Comparison of ENCODE assay signal across 12 cellular contexts in genomic region chr4:39732728-39733127, GRCh38. TPM values are rescaled to one million over a fixed set of nuclear protein-coding genes. Genes with fewer than 3 reads are reported as not detected.
DNase-seq lines count a peak whose midpoint lies in the region; ATAC-seq and TF ChIP-seq lines count a peak whose summit lies in the region.
"Had no signal": no experiment of that assay in that cellular context is flagged by ENCODE, and none has a peak within 500 bp of the region (broad histone marks: within the 10 kb centered on the region; RNA-seq: fewer than 3 reads in every experiment).

No MANE protein-coding gene starts in this region.

- H3K27me3 ChIP-seq in GM23248 (replicated peaks; ENCODE audit: insufficient read depth) (no peaks in the 10 kb centered on the region), foreskin keratinocyte (no peaks in the 10 kb centered on the region), stomach (no peaks in the 10 kb centered on the region)

- no peak overlapping the region for H3K9ac ChIP-seq in GM23248

- H3K4me2 ChIP-seq in GM23248 (ENCODE audit: unreplicated experiment), result peak overlapping the region; percentile 41

- H3K36me3 ChIP-seq in GM23248 (ENCODE audit: low read depth) (no peaks in the 10 kb centered on the region; the same call in 1 of the 2 replicates), stomach (peaks cover 0 to 17% (median 6%) of the 10 kb centered on the region in 4 donors)

- H3K4me1 ChIP-seq in GM23248 (ENCODE audit: insufficient read depth) (peaks cover 32% of the 10 kb centered on the region), foreskin keratinocyte (peaks cover 11% of the 10 kb centered on the region), stomach (peaks cover under 1 to 37% (median 19%) of the 10 kb centered on the region in 4 donors)

- ATAC-seq in SK-N-SH treated with all-trans-retinoic acid at 6 μM for 48 hours (peak; percentile 99), foreskin keratinocyte (peak; percentile 97), GM21360 (IDR thresholded peaks at IDR 0.05; ENCODE audit: unreplicated experiment) (no peak)

- no peaks in the 10 kb centered on the region for H3K9me2 ChIP-seq in GM23248 (ENCODE audit: insufficient read depth)

- no peak for TF ChIP-seq CTCF in foreskin keratinocyte (conservative IDR thresholded peaks at IDR 0.05)
- no peak for TF ChIP-seq CTCF in stomach (IDR thresholded peaks at IDR 0.05)

- H3K4me3 ChIP-seq in GM23248 (no peak overlapping the region), stomach (no peak overlapping the region)

- TF ChIP-seq EP300 in stomach (IDR thresholded peaks at IDR 0.05), result no peak

- peak; percentile 29 for DNase-seq in A172 (ENCODE audit: low spot score)
- peak; percentile 90 for DNase-seq in GM23248
- peak; percentile 70 to 87 for DNase-seq in foreskin keratinocyte
- no peak for DNase-seq in stomach
- DNase-seq in UCSD-AML1 (lab: John Stamatoyannopoulos, UW; ENCODE audit: unreplicated experiment), result no peak
- no peak for DNase-seq in activated CD4-positive, alpha-beta T cell treated with anti-CD3 and anti-CD28 coated beads, Interleukin-2, amount 50 U/mL, for 1 hour
- DNase-seq: activated B cell treated with CpG ODN at 0.5 μM for 24 hours, COR-L47, head of caudate nucleus, KG1 had no signal

- intact Hi-C loops in stomach (cut with DNase I; ENCODE audit: low total_unique reads), result no loop called here

- H3K9me3 ChIP-seq in GM23248 (ENCODE audit: low read depth), result no peaks in the 10 kb centered on the region
- H3K9me3 ChIP-seq in stomach, result no peaks in the 10 kb centered on the region

- H3K27ac ChIP-seq in GM23248 (peak overlapping the region; percentile 42), foreskin keratinocyte (no peak overlapping the region), stomach (no peak overlapping the region)

- no peak overlapping the region for H2AFZ ChIP-seq in GM23248

- H3K79me2 ChIP-seq in GM23248 (ENCODE audit: insufficient read depth), result peaks cover 100% of the 10 kb centered on the region

- in situ Hi-C loops in GM23248 (cut with MboI), result no loop called here

- no peak for TF ChIP-seq POLR2A in stomach (IDR thresholded peaks at IDR 0.05)

- H4K20me1 ChIP-seq in GM23248 (ENCODE audit: insufficient read depth), result no peaks in the 10 kb centered on the region; the same call in 1 of the 2 replicates

- H3F3A ChIP-seq in GM23248 (ENCODE audit: insufficient read depth), result peaks cover 26% of the 10 kb centered on the region

- WGBS in GM23248 (ENCODE audit: low coverage in 1 of 2, low lambda C conversion rate in 2 of 2, missing lambda C conversion rate in 2 of 2), 2 experiments, result 60 to 63% methylated on average over 3 of the region's 3 CpGs
- 84 to 93% (median 93%) methylated on average over 3 of the region's 3 CpGs for WGBS in stomach, 5 donors

TF ChIP-seq in SK-N-SH treated with all-trans-retinoic acid at 6 μM for 48 hours, 23 proteins besides CTCF, POLR2A, EP300 and RAD21:
- no peak for TF ChIP-seq TSHZ2 (CRISPR knock-in tag; IDR thresholded peaks at IDR 0.05)
- no peak for TF ChIP-seq ISL1 (CRISPR knock-in tag; IDR thresholded peaks at IDR 0.05)
- no peak for TF ChIP-seq PATZ1 (CRISPR knock-in tag; IDR thresholded peaks at IDR 0.05; ENCODE audit: borderline replicate concordance)
- no peak for TF ChIP-seq ZNF565 (CRISPR knock-in tag; conservative IDR thresholded peaks at IDR 0.05; ENCODE audit: low read depth)
- no peak for TF ChIP-seq PPARA (CRISPR knock-in tag; IDR thresholded peaks at IDR 0.05; ENCODE audit: borderline replicate concordance)
- TF ChIP-seq CREB5 (CRISPR knock-in tag; IDR thresholded peaks at IDR 0.05; ENCODE audit: low read depth), result no peak
- no peak for TF ChIP-seq OSR1 (CRISPR knock-in tag; IDR thresholded peaks at IDR 0.05)
- TF ChIP-seq TOX (CRISPR knock-in tag; IDR thresholded peaks at IDR 0.05; ENCODE audit: borderline replicate concordance), result no peak
- TF ChIP-seq POU6F1 (CRISPR knock-in tag; IDR thresholded peaks at IDR 0.05; ENCODE audit: borderline replicate concordance, low read depth), result no peak
- TF ChIP-seq ZC3H10 (CRISPR knock-in tag; IDR thresholded peaks at IDR 0.05), result no peak
- TF ChIP-seq ZFP30 (CRISPR knock-in tag; IDR thresholded peaks at IDR 0.05), result no peak
- TF ChIP-seq TCF4 (CRISPR knock-in tag; IDR thresholded peaks at IDR 0.05; ENCODE audit: borderline replicate concordance), result no peak
- no peak for TF ChIP-seq ARNTL (CRISPR knock-in tag; IDR thresholded peaks at IDR 0.05; ENCODE audit: borderline replicate concordance, low read depth)
- no peak for TF ChIP-seq ZNF8 (CRISPR knock-in tag; IDR thresholded peaks at IDR 0.05)
- no peak for TF ChIP-seq GLIS3 (CRISPR knock-in tag; IDR thresholded peaks at IDR 0.05)
- TF ChIP-seq ZFP3 (CRISPR knock-in tag; IDR thresholded peaks at IDR 0.05), result no peak
- TF ChIP-seq SNAI2 (CRISPR knock-in tag; IDR thresholded peaks at IDR 0.05), result no peak

RNA-seq across cellular contexts. Expression of gene UBE2K, which starts 34.8 kb away (rescaled TPM):
- total RNA-seq in A172 (2014; rRNA removed; shearing (Covaris generic)), result 22.5 and 22.9 TPM in 2 replicates
- 22.3 and 26.7 TPM in 2 replicates for total RNA-seq in GM23248 (2014; rRNA removed; shearing (Covaris generic))
- polyA plus RNA-seq in GM23248 (2016; fragmentation: Nextera tagmentation; extraction: Ambion mirVana), result 127 and 133 TPM in 2 replicates
- total RNA-seq in foreskin keratinocyte, result 59.0 and 59.4 TPM in 2 replicates
- polyA plus RNA-seq in foreskin keratinocyte, result 83.3 and 91.4 TPM in 2 replicates
- 100 to 1,000 TPM in 1 of 5 donors, 10 to 100 TPM in 3, 1 to 10 TPM in 1; 7.0 to 187 (median 68.3) TPM for total RNA-seq in stomach
- polyA plus RNA-seq in stomach, result 10 to 100 TPM; 23.8 to 30.1 (median 24.1) TPM

Comparison
In these comparisons a context has a peak if more than half of its experiments do, and no peak if none do; other contexts are left out.
1. DNase-seq: peak in A172 (single experiment), GM23248 (single experiment) and foreskin keratinocyte (2 of 2); none in stomach (single experiment), UCSD-AML1 (single experiment) and activated CD4-positive, alpha-beta T cell treated with anti-CD3 and anti-CD28 coated beads, Interleukin-2, amount 50 U/mL, for 1 hour (single experiment).